Comparison of ENCODE assay signal across 8 cellular contexts in the genomic region with DNA sequence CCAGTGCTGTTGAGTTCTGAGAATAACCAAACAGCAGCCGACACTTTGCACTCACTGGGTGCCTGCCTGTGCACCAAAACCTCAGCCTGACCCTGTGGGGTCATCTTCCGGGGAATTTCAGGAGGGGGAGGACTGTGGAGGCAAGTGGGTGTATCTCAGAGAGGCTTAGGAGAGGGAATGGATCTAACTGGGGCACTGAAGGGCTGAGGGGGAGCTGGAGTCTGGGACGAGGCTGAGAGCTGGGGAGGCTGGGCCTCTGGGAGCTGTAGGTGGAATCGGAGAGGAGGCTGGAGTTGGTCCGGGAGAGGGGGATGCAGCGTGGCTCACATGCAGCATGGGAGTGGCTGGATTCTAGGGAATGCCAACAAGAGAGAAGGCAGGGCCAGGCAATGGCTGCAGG.
"Had no signal": no experiment of that assay in that cellular context is flagged by ENCODE, and none has a peak within 500 bp of the region (broad histone marks: within the 10 kb centered on the region; RNA-seq: fewer than 3 reads in every experiment).

No MANE protein-coding gene starts in this region.

- DNase-seq: H9, HCEC 1CT, HFFc6, IMR-90, KG1 had no signal

- H3K27ac ChIP-seq: HL-60 had no signal

- FAIRE-seq: K562 had no signal

- H2AFZ ChIP-seq: GM23338 had no signal

- H3K9me3 Mint-ChIP-seq: GM23338, H9, HFFc6 had no signal

- H3K27ac Mint-ChIP-seq: GM23338, HFFc6 had no signal

- H3K4me3 ChIP-seq: GM23338, K562 had no signal

- H3K4me3 Mint-ChIP-seq: GM23338, H9, HFFc6 had no signal

- H3K4me2 ChIP-seq: GM23338 had no signal

- ATAC-seq: GM23338, K562 had no signal
